ENCODE assay signal across 26 cellular contexts in the genomic region with DNA sequence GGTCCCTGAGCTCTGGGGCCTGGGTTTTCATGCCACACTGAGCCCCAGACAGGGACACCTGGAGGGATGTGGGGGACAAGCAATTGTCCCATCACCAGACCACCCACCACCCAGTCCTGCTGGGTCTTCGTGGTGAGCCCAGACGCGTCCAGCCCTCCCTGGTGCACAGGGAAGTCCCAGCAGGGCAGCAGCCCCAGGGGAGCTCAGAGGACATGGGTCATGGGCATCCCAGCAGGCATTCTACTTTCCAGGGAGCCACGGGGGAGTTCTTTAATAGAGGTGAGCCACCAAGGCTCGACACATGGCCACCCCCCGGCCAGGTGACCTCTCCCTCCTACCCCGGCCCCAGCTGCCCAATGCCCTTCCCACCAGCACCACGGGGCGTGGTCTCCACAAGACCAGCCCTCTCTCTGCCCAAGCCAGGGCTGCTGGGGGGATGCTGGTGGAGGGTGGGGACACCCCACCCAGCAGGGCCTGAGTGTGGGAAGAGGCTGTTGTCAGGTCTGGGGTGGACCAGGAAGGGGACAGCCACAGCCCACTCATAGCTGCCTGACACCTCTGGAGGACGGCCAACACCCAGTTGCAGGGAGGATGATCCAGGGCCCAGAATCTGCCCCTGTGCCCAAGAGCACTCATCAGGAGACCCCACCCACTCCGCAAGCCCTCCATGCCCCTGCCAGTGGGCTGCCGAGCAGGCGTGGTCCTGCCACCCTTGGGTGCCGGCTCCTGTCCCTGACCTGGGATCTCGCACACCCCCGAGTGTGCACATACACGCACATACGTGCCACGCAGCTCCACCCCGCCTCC.
"Had no signal": no experiment of that assay in that cellular context is flagged by ENCODE, and none has a peak within 500 bp of the region (broad histone marks: within the 10 kb centered on the region; RNA-seq: fewer than 3 reads in every experiment).

No MANE protein-coding gene starts in this region.

- H3K4me3 ChIP-seq: ascending aorta, body of pancreas had no signal

- FAIRE-seq: bronchial epithelial cell, RCC 7860 had no signal

- ATAC-seq: activated CD8-positive, alpha-beta T cell treated with anti-CD3 and anti-CD28 coated beads, Interleukin-2, amount 10 ng/mL, durations not matched to agents 7 days and 5 days; activated naive CD4-positive, alpha-beta T cell treated with anti-CD3 and anti-CD28 coated beads, Interleukin-2, amount 50 U/mL, for 72 hours; activated naive CD8-positive, alpha-beta T cell treated with anti-CD3 and anti-CD28 coated beads, Interleukin-2, amount 50 U/mL, for 24 hours; body of pancreas; PC-3; WTC11 had no signal

- H3K27me3 ChIP-seq: ascending aorta, body of pancreas had no signal

- H3K27ac ChIP-seq: ascending aorta, body of pancreas had no signal

- DNase-seq: activated CD4-positive, alpha-beta T cell treated with anti-CD3 and anti-CD28 coated beads for 48 hours; activated CD4-positive, alpha-beta T cell treated with anti-CD3 and anti-CD28 coated beads, Interleukin-2, amount 50 U/mL, for 4 hours; activated CD4-positive, CD25-positive, alpha-beta regulatory T cell treated with anti-CD3 and anti-CD28 coated beads, Interleukin-2, amount 50 U/mL, for 72 hours; activated CD8-positive, alpha-beta memory T cell treated with anti-CD3 and anti-CD28 coated beads, Interleukin-2, amount 50 U/mL, for 48 hours; activated CD8-positive, alpha-beta T cell treated with anti-CD3 and anti-CD28 coated beads, Interleukin-2, amount 10 ng/mL, durations not matched to agents 7 days and 5 days; activated effector memory CD4-positive, alpha-beta T cell treated with Interleukin-2 at 50 U/mL for 16 hours; activated naive CD4-positive, alpha-beta T cell treated with Interleukin-2 at 50 U/mL for 16 hours; activated naive CD8-positive, alpha-beta T cell treated with anti-CD3 and anti-CD28 coated beads, Interleukin-2, amount 50 U/mL, for 24 hours; activated T-cell treated with anti-CD3 and anti-CD28 coated beads, Interleukin-2, amount 50 U/mL, for 1 hour; amniotic stem cell; body of pancreas; central memory CD4-positive, alpha-beta T cell; Kasumi-1; NCI-H1048; NCI-H2029; NCI-H2107; NCI-H345; NCI-H510A; NCI-H526 treated with DMSO at 0.1 percent for 48 hours; PC-3; SHP77 treated with DMSO at 0.1 percent for 48 hours had no signal

- H3K9me3 ChIP-seq: ascending aorta, body of pancreas had no signal
